Comparison of ENCODE assay signal across 8 cellular contexts in the genomic region with DNA sequence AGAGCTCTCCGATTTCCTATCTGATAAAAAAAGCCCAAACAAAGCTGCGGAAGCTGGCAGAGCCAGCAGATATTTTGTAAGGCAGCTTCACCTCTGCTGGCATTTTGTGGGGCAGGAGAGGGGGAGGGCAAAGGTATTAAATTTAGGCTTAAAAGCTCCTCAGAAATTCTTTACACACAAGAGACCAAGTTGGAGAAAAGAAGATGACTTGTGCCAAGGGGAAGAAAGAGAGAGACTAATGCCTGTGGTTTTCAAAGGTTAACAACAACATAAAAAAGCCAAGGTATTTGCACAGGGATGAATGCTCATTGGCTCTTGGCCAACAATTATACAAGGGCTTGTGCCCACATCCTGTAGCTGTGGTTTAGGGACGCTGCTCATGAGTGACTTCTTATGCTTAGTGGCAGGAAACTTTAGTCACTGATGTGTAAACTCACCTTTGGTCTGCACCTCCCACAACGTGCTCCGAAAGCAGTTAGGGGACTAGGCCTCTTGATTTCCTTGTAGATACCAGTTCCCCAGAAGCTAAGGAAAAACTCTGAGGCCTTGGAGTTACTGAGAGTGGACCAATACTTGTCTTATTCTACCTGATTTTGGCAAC.
A peak's percentile ranks its signal among the peaks of the same experiment; 100 is the strongest.
DNase-seq lines count a peak whose midpoint lies in the region; ATAC-seq and FAIRE-seq lines count a peak whose summit lies in the region.

No MANE protein-coding gene starts in this region.

- 4 to 33% (median 18%) methylated on average over 5 of the region's 5 CpGs for WGBS in small intestine, 3 donors

- no peaks in the 10 kb centered on the region for H3K27me3 ChIP-seq in small intestine (ENCODE audit: control insufficient read depth in 2 of 2, insufficient read depth in 2 of 2, low read length in 2 of 2)

- H3K4me3 ChIP-seq in small intestine (ENCODE audit: low read depth in 1 of 2, low read length in 2 of 2) = no peak overlapping the region

- H3K4me1 ChIP-seq in small intestine (ENCODE audit: control insufficient read depth in 2 of 2, insufficient read depth in 1 of 2, low read depth in 1 of 2, low read length in 1 of 2) = peaks cover 4 to 13% of the 10 kb centered on the region in 2 donors

- no peaks in the 10 kb centered on the region for H3K36me3 ChIP-seq in small intestine (ENCODE audit: control insufficient read depth in 2 of 2, insufficient read depth in 2 of 2, low read length in 2 of 2)

- ATAC-seq in HG03025 (IDR thresholded peaks at IDR 0.05; ENCODE audit: low FRiP score, unreplicated experiment) = peak; percentile 99
- ATAC-seq in activated CD4-positive, CD25-positive, alpha-beta regulatory T cell treated with anti-CD3 and anti-CD28 coated beads, Interleukin-2, amount 50 U/mL, for 24 hours = peak; percentile 100

- H3K27ac ChIP-seq in small intestine (ENCODE audit: low read depth in 1 of 2, low read length in 1 of 2) = peak overlapping the region; percentile 50 to 76

- DNase-seq in NCI-H1417 (lab: John Stamatoyannopoulos, UW) (peak; percentile 17 to 92 (median 64)), NCI-H1417 treated with DMSO at 0.1 percent for 48 hours (lab: John Stamatoyannopoulos, UW) (no peak), NCI-H2081 (lab: John Stamatoyannopoulos, UW) (peak; percentile 77 to 92), dermis blood vessel endothelial cell (peak; percentile 1), small intestine (peak; percentile 96), occipital lobe (lab: John Stamatoyannopoulos, UW) (no peak)

- no peaks in the 10 kb centered on the region for H3K9me3 ChIP-seq in small intestine (ENCODE audit: control insufficient read depth, low read depth)

- no peak for FAIRE-seq in small intestine (lab: Jason Lieb, UNC)

Comparison
In these comparisons a context has a peak if more than half of its experiments do, and no peak if none do; other contexts are left out.
1. DNase-seq: peak in NCI-H1417 (3 of 3), NCI-H2081 (2 of 2), dermis blood vessel endothelial cell (single experiment) and small intestine (single experiment); none in NCI-H1417 treated with DMSO at 0.1 percent for 48 hours (single experiment) and occipital lobe (single experiment).